Comparison of ENCODE assay signal across 9 cellular contexts in the genomic region with DNA sequence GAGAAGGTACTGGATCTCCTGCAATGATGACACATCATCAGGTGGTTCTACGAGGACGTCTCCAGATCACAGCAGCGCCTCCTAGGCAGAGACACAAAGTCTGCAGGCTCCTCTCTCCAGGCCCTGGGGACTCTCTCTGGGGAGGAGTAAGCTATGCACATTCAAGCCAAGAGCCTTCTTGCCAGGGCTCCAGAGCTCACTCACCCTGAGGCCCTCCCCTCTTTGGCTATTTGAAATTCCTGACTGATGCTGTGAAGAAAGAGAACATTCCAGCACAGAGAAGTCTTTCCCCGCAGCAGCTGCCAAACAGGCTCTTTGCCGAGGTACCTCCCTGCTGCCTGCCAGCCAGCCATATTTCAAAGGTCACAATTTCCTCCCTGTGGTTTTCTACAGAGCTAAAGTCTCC.
A peak's percentile ranks its signal among the peaks of the same experiment; 100 is the strongest.
DNase-seq lines count a peak whose midpoint lies in the region; ATAC-seq and TF ChIP-seq lines count a peak whose summit lies in the region.
"Had no signal": no experiment of that assay in that cellular context is flagged by ENCODE, and none has a peak within 500 bp of the region (broad histone marks: within the 10 kb centered on the region; RNA-seq: fewer than 3 reads in every experiment).

No MANE protein-coding gene starts in this region.

- intact Hi-C loops in activated naive CD4-positive, alpha-beta T cell treated with anti-CD3 and anti-CD28 coated beads for 36 hours (cut with micrococcal nuclease): loop anchor here (2.0 kb wide), 1 partner anchor 695 kb away; no protein-coding TSS in a partner anchor
- intact Hi-C loops in heart left ventricle (cut with DNase I): loop anchor here in 2 of 10 donors (5.0 to 10.0 kb wide), 2 partner anchors 64 to 113 kb away; no protein-coding TSS in a partner anchor

- H3K4me3 ChIP-seq in HEK293 (ENCODE audit: low read depth, low read length) (no peak overlapping the region), heart left ventricle (no peak overlapping the region)
- H3K4me3 ChIP-seq: Peyer's patch had no signal

- POLR2A ChIA-PET in HEK293 (lab: Yijun Ruan, JAX): no interaction called here

- DNase-seq in activated naive CD4-positive, alpha-beta T cell treated with anti-CD3 and anti-CD28 coated beads for 36 hours: peak; percentile 72
- DNase-seq in heart left ventricle (peak; percentile 65 to 89 (median 81)), putamen (ENCODE audit: low spot score) (peak; percentile 53), NCI-H1930 (lab: John Stamatoyannopoulos, UW) (no peak)

- peaks cover 43% of the 10 kb centered on the region for H3K4me1 Mint-ChIP-seq in activated naive CD4-positive, alpha-beta T cell treated with anti-CD3 and anti-CD28 coated beads for 36 hours (ENCODE audit: low read depth)

- no peak overlapping the region for H3K4me3 Mint-ChIP-seq in activated naive CD4-positive, alpha-beta T cell treated with anti-CD3 and anti-CD28 coated beads for 36 hours

- TF ChIP-seq CTCF in HEK293 (tag by site-specific recombination; IDR thresholded peaks at IDR 0.05): no peak
- peak in 7 of 12 donors; percentile 22 to 59 (median 51) for TF ChIP-seq CTCF in heart left ventricle (IDR thresholded peaks at IDR 0.05)

- WGBS in heart left ventricle, 4 donors: 18 to 28% (median 26%) methylated on average over 5 of the region's 5 CpGs

- H3K4me1 ChIP-seq in HEK293 (ENCODE audit: control insufficient read depth, insufficient read depth, low read length): no peaks in the 10 kb centered on the region
- H3K4me1 ChIP-seq in heart left ventricle: peaks cover 0 to 22% (median 10%) of the 10 kb centered on the region in 12 donors
- H3K4me1 ChIP-seq: Peyer's patch had no signal

- no peaks in the 10 kb centered on the region for H3K9me3 Mint-ChIP-seq in activated naive CD4-positive, alpha-beta T cell treated with anti-CD3 and anti-CD28 coated beads for 36 hours

- H3K36me3 Mint-ChIP-seq in activated naive CD4-positive, alpha-beta T cell treated with anti-CD3 and anti-CD28 coated beads for 36 hours (ENCODE audit: low read depth): no peaks in the 10 kb centered on the region

- H3K27ac ChIP-seq in HEK293 (ENCODE audit: extremely low read depth, low read depth, low read length): no peak overlapping the region
- H3K27ac ChIP-seq in heart left ventricle: peak overlapping the region in 10 of 12 donors; percentile 4 to 82 (median 63)

- no peaks in the 10 kb centered on the region for H3K27me3 ChIP-seq in heart left ventricle
- H3K27me3 ChIP-seq: Peyer's patch had no signal

- no peak overlapping the region for H3K27ac Mint-ChIP-seq in activated naive CD4-positive, alpha-beta T cell treated with anti-CD3 and anti-CD28 coated beads for 36 hours

- CTCF ChIA-PET in HEK293 (lab: Yijun Ruan, JAX): interaction anchor here (0.6 to 1.2 kb wide), 6 partner anchors 9 to 762 kb away, joined by 3 to 7 read pairs (median 3); no protein-coding TSS in a partner anchor
- CTCF ChIA-PET in activated naive CD4-positive, alpha-beta T cell treated with anti-CD3 and anti-CD28 coated beads for 36 hours (lab: Charles Lee): interaction anchor here (0.9 to 1.9 kb wide), 7 partner anchors 8 to 127 kb away, joined by 3 to 9 read pairs (median 4); no protein-coding TSS in a partner anchor

- no peaks in the 10 kb centered on the region for H3K27me3 Mint-ChIP-seq in activated naive CD4-positive, alpha-beta T cell treated with anti-CD3 and anti-CD28 coated beads for 36 hours (ENCODE audit: low read depth)

- H3K9me3 ChIP-seq in HEK293 (ENCODE audit: control insufficient read depth, insufficient read depth, low read depth, low read length) (no peaks in the 10 kb centered on the region), heart left ventricle (no peaks in the 10 kb centered on the region)
- H3K9me3 ChIP-seq: Peyer's patch had no signal

- TF ChIP-seq POLR2A in heart left ventricle (IDR thresholded peaks at IDR 0.05): no peak

- H3K36me3 ChIP-seq in HEK293 (ENCODE audit: control insufficient read depth in 2 of 2, insufficient read depth in 1 of 2, low read length in 2 of 2): no peaks in the 10 kb centered on the region
- H3K36me3 ChIP-seq in heart left ventricle: no peaks in the 10 kb centered on the region
- H3K36me3 ChIP-seq: Peyer's patch had no signal

- ATAC-seq in heart left ventricle (peak; percentile 97 to 99 (median 98)), HG02623 (IDR thresholded peaks at IDR 0.05; ENCODE audit: unreplicated experiment) (no peak), HG03469 (IDR thresholded peaks at IDR 0.05; ENCODE audit: unreplicated experiment) (no peak), HG03175 (IDR thresholded peaks at IDR 0.05; ENCODE audit: unreplicated experiment) (no peak)

TF ChIP-seq in HEK293, 187 proteins besides CTCF, POLR2A, EP300 and RAD21:
- TF ChIP-seq ZNF292 (tag by site-specific recombination; IDR thresholded peaks at IDR 0.05; ENCODE audit: borderline replicate concordance, low read depth) (no peak), ZNF169 (tag by site-specific recombination; IDR thresholded peaks at IDR 0.05) (no peak), ZNF785 (tag by site-specific recombination; IDR thresholded peaks at IDR 0.05) (peak; percentile 80; the same call in 1 of the 2 replicates)

Comparison
In these comparisons a context has a peak if more than half of its experiments do, and no peak if none do; other contexts are left out.
1. DNase-seq: peak in activated naive CD4-positive, alpha-beta T cell treated with anti-CD3 and anti-CD28 coated beads for 36 hours (single experiment), heart left ventricle (5 of 5) and putamen (single experiment); none in NCI-H1930 (0 of 2).
2. ATAC-seq: peak in heart left ventricle (4 of 4); none in HG02623 (single experiment), HG03469 (single experiment) and HG03175 (single experiment).